1 cellular context compared by ENCODE assay signal in genomic region chr15:75043509-75044257, GRCh38.
A peak's percentile ranks its signal among the peaks of the same experiment; 100 is the strongest.
TF ChIP-seq lines count a peak whose summit lies in the region.

No MANE protein-coding gene starts in this region.

TF ChIP-seq in K562, 482 proteins besides CTCF, POLR2A, EP300 and RAD21 (continued from another document and continues in another):
- no peak for TF ChIP-seq ATF6 (CRISPR knock-in tag; IDR thresholded peaks at IDR 0.05)
- TF ChIP-seq ZBTB34 (CRISPR knock-in tag; IDR thresholded peaks at IDR 0.05): no peak
- peak; percentile 98 for TF ChIP-seq ESRRA (IDR thresholded peaks at IDR 0.05; ENCODE audit: borderline replicate concordance, low read depth)
- TF ChIP-seq CHD7 (IDR thresholded peaks at IDR 0.05; ENCODE audit: low read depth, low read length): no peak
- 0 out of 2 replicates have a peak, but pooled peaks have one; percentile 44 for TF ChIP-seq RERE (CRISPR knock-in tag; IDR thresholded peaks at IDR 0.05; ENCODE audit: borderline replicate concordance)
- no peak for TF ChIP-seq RFX1 (IDR thresholded peaks at IDR 0.05)
- TF ChIP-seq ELF2 (CRISPR knock-in tag; IDR thresholded peaks at IDR 0.05): no peak
- TF ChIP-seq TBL1XR1 (IDR thresholded peaks at IDR 0.05; ENCODE audit: low read length in 2 of 2): peak in 1 of 2 experiments; percentile 76; a peak in 1 of 4 replicates
- TF ChIP-seq TGIF2 (CRISPR knock-in tag; IDR thresholded peaks at IDR 0.05): no peak
- TF ChIP-seq ZNF586 (CRISPR knock-in tag; conservative IDR thresholded peaks at IDR 0.05): no peak
- TF ChIP-seq GTF2F1 (IDR thresholded peaks at IDR 0.05; ENCODE audit: low read depth, low read length): no peak
- TF ChIP-seq DDX20 (tag; IDR thresholded peaks at IDR 0.05; ENCODE audit: low read depth): no peak
- TF ChIP-seq PBX2 (CRISPR knock-in tag; IDR thresholded peaks at IDR 0.05; ENCODE audit: low read depth): no peak
- TF ChIP-seq PBX2 (tag; conservative IDR thresholded peaks at IDR 0.05; ENCODE audit: low read depth): peak; percentile 6; the same call in 1 of the 2 replicates
- TF ChIP-seq HNRNPUL1 (IDR thresholded peaks at IDR 0.05; ENCODE audit: low read length): no peak
- no peak for TF ChIP-seq NFXL1 (CRISPR knock-in tag; IDR thresholded peaks at IDR 0.05)
- no peak for TF ChIP-seq KLF1 (tag; IDR thresholded peaks at IDR 0.05)
- TF ChIP-seq ZNF764 (CRISPR knock-in tag; IDR thresholded peaks at IDR 0.05; ENCODE audit: low read depth): no peak
- no peak for TF ChIP-seq EHMT2 (IDR thresholded peaks at IDR 0.05)
- TF ChIP-seq DIDO1 (tag; IDR thresholded peaks at IDR 0.05; ENCODE audit: low read depth): no peak
- no peak for TF ChIP-seq ELK1 (CRISPR knock-in tag; IDR thresholded peaks at IDR 0.05)
- no peak for TF ChIP-seq MCM2 (IDR thresholded peaks at IDR 0.05; ENCODE audit: low read depth)
- TF ChIP-seq ZKSCAN3 (CRISPR knock-in tag; IDR thresholded peaks at IDR 0.05): no peak
- TF ChIP-seq MAFG (tag; conservative IDR thresholded peaks at IDR 0.05): no peak
- peak in 1 of 2 experiments; percentile 59; a peak in 1 of 4 replicates for TF ChIP-seq TEAD1 (CRISPR knock-in tag; IDR thresholded peaks at IDR 0.05)
- TF ChIP-seq SMAD2 (IDR thresholded peaks at IDR 0.05; ENCODE audit: low read depth, low read length): no peak
- TF ChIP-seq ZNF717 (CRISPR knock-in tag; IDR thresholded peaks at IDR 0.05): no peak
- TF ChIP-seq TCF3 (CRISPR knock-in tag; IDR thresholded peaks at IDR 0.05): peak; percentile 77
- peak; percentile 46; the same call in 1 of the 2 replicates for TF ChIP-seq HCFC1 (IDR thresholded peaks at IDR 0.05; ENCODE audit: low read depth, low read length)
- no peak for TF ChIP-seq BCOR (IDR thresholded peaks at IDR 0.05)
- TF ChIP-seq SETDB1 (IDR thresholded peaks at IDR 0.05; ENCODE audit: low read length): no peak
- no peak for TF ChIP-seq ZNF79 (CRISPR knock-in tag; IDR thresholded peaks at IDR 0.05; ENCODE audit: low read depth)
- peak; percentile 40; the same call in 1 of the 2 replicates for TF ChIP-seq LEF1 (IDR thresholded peaks at IDR 0.05)
- no peak for TF ChIP-seq GATA2 (CRISPR knock-in tag; IDR thresholded peaks at IDR 0.05)
- no peak for TF ChIP-seq HDAC3 (IDR thresholded peaks at IDR 0.05; ENCODE audit: borderline replicate concordance, partially characterized antibody)
- TF ChIP-seq SLC30A9 (CRISPR knock-in tag; IDR thresholded peaks at IDR 0.05): no peak
- TF ChIP-seq ZC3H11A (IDR thresholded peaks at IDR 0.05; ENCODE audit: low read depth, low read length): no peak
